ENCODE assay signal across 8 cellular contexts in the genomic region with DNA sequence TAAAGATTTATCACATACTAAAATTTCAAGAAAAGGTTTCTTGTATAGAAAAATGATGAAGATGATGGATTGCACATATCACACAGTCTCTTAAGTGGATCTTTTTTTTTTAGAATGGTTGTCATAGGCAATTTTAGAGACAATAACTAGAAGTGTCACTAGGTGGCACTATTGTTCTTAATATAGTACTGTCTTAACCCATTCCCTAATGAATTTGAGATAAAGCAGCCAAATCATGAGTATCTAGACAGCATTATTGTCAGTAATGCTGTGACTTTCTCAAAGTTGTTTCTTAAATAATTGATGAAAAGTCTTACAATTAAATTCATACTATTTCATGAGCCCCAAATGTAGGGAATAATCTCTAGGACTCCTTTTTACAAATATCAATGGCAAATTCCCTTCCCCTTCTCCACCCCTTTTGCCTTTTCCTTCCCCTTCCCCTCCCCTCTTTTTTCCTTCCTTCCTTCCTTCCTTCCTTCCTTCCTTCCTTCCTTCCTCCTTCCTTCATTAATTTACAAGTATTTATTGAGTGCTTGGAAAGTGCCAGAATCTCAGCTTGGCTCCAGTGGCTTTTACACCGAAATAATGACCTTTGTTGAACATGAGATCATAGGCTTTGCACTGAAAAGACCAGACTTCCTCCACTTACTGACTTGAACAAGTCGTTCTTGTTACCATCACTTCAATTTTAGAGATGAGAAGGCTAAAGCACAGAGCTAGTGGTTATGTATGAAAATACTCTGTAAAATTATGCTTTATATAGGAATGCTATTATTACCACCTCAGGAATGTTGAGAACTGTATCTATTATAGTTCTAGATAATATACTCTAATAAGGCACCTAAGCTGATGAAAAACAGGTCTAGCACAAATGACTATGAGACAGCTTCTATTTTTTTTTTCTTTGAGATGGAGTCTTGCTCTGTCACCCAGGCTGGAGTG. TPM values are rescaled to one million over a fixed set of nuclear protein-coding genes. Genes with fewer than 3 reads are reported as not detected.
DNase-seq lines count a peak whose midpoint lies in the region; ATAC-seq and TF ChIP-seq lines count a peak whose summit lies in the region.

No MANE protein-coding gene starts in this region.

- H2BK5ac ChIP-seq in neuronal stem cell (ENCODE audit: low read length) = no peak overlapping the region

- no peak overlapping the region for H2BK12ac ChIP-seq in neuronal stem cell (ENCODE audit: low read length)

- no peak overlapping the region for H3K27ac ChIP-seq in CD4-positive, CD25-positive, alpha-beta regulatory T cell (ENCODE audit: insufficient read depth, low read length, poor library complexity, severe bottlenecking)
- no peak overlapping the region for H3K27ac ChIP-seq in neuronal stem cell (replicated peaks; ENCODE audit: low read length)
- H3K27ac ChIP-seq in brain microvascular endothelial cell = no peak overlapping the region

- H3K9me3 ChIP-seq in CD4-positive, CD25-positive, alpha-beta regulatory T cell (ENCODE audit: control insufficient read depth in 2 of 2, low read length in 2 of 2) = no peaks in the 10 kb centered on the region
- H3K9me3 ChIP-seq in T-helper 17 cell (ENCODE audit: control insufficient read depth, low read length, poor library complexity, severe bottlenecking) (no peaks in the 10 kb centered on the region), neuronal stem cell (replicated peaks in 1 of 2; ENCODE audit: control insufficient read depth in 2 of 2, insufficient read depth in 1 of 2, low read depth in 1 of 2, low read length in 2 of 2) (peaks cover 0 to 2% of the 10 kb centered on the region in 2 donors)

- peak; percentile 72 to 76 for ATAC-seq in CD4-positive, CD25-positive, alpha-beta regulatory T cell (ENCODE audit: low read depth in 2 of 2)
- ATAC-seq in GM21367 (IDR thresholded peaks at IDR 0.05; ENCODE audit: unreplicated experiment) (peak; percentile 38), T-helper 17 cell (peak; percentile 83)

- no peak overlapping the region for H3K27ac Mint-ChIP-seq in CD4-positive, CD25-positive, alpha-beta regulatory T cell
- no peak overlapping the region for H3K27ac Mint-ChIP-seq in T-helper 17 cell

- H3K27me3 Mint-ChIP-seq in CD4-positive, CD25-positive, alpha-beta regulatory T cell = peaks cover 5% of the 10 kb centered on the region
- H3K27me3 Mint-ChIP-seq in T-helper 17 cell = peaks cover 11% of the 10 kb centered on the region

- no peak overlapping the region for H3K9ac ChIP-seq in neuronal stem cell (ENCODE audit: low read depth, low read length, poor library complexity)

- no peak overlapping the region for H3K14ac ChIP-seq in neuronal stem cell (ENCODE audit: low read length)

- no peak overlapping the region for H3K18ac ChIP-seq in neuronal stem cell (ENCODE audit: low read length)

- H3K4me3 ChIP-seq in CD4-positive, CD25-positive, alpha-beta regulatory T cell (ENCODE audit: low read depth, low read length) = no peak overlapping the region
- H3K4me3 ChIP-seq in neuronal stem cell (ENCODE audit: low read length in 2 of 2) (no peak overlapping the region), brain microvascular endothelial cell (ENCODE audit: low read depth, low read length) (no peak overlapping the region)

- H3K4ac ChIP-seq in neuronal stem cell (ENCODE audit: low read length) = no peak overlapping the region

- peaks cover 20% of the 10 kb centered on the region for H3K36me3 ChIP-seq in CD4-positive, CD25-positive, alpha-beta regulatory T cell (ENCODE audit: control insufficient read depth, insufficient read depth, low read length)
- H3K36me3 ChIP-seq in neuronal stem cell (replicated peaks in 1 of 2; ENCODE audit: control insufficient read depth in 2 of 2, insufficient read depth in 2 of 2, low read length in 2 of 2) (peaks cover 4 to 29% of the 10 kb centered on the region in 2 donors), brain microvascular endothelial cell (replicated peaks) (peaks cover 17% of the 10 kb centered on the region)

- H3K27me3 ChIP-seq in CD4-positive, CD25-positive, alpha-beta regulatory T cell (ENCODE audit: control insufficient read depth, insufficient read depth, low read length) = no peaks in the 10 kb centered on the region
- H3K27me3 ChIP-seq in neuronal stem cell (ENCODE audit: control insufficient read depth in 3 of 3, insufficient read depth in 3 of 3, low read depth in 1 of 3, low read length in 3 of 3) (no peaks in the 10 kb centered on the region), brain microvascular endothelial cell (replicated peaks) (no peaks in the 10 kb centered on the region)

- H3K4me3 Mint-ChIP-seq in CD4-positive, CD25-positive, alpha-beta regulatory T cell = no peak overlapping the region
- H3K4me3 Mint-ChIP-seq in T-helper 17 cell = no peak overlapping the region

- H3K4me1 Mint-ChIP-seq in CD4-positive, CD25-positive, alpha-beta regulatory T cell = peaks cover 0 to 8% (median 4%) of the 10 kb centered on the region in 4 donors
- H3K4me1 Mint-ChIP-seq in T-helper 17 cell = peaks cover 13% of the 10 kb centered on the region

- no peaks in the 10 kb centered on the region for H3K9me3 Mint-ChIP-seq in CD4-positive, CD25-positive, alpha-beta regulatory T cell

- no peaks in the 10 kb centered on the region for H3K79me1 ChIP-seq in neuronal stem cell (ENCODE audit: low read depth, low read length)

- no CpG with 5 or more reads among the region's 2 CpGs for WGBS in neuronal stem cell (ENCODE audit: extremely low coverage in 2 of 2, insufficient read length in 2 of 2, insufficient replicate concordance in 1 of 2), 2 donors

- in situ Hi-C loops in brain microvascular endothelial cell (cut with HindIII; ENCODE audit: low pct_ligation_motif_present, low sequenced_read_pairs) = loop anchor here (25.0 kb wide), 1 partner anchor 381 kb away; no protein-coding TSS in a partner anchor

- no peak overlapping the region for H4K8ac ChIP-seq in neuronal stem cell (ENCODE audit: low read depth, low read length)

- H3K23ac ChIP-seq in neuronal stem cell (ENCODE audit: low read depth, low read length, poor library complexity) = no peak overlapping the region

- no peak overlapping the region for H3K4me2 ChIP-seq in neuronal stem cell (ENCODE audit: insufficient read depth, low read length, poor library complexity, severe bottlenecking)

- H3K4me1 ChIP-seq in CD4-positive, CD25-positive, alpha-beta regulatory T cell (ENCODE audit: control insufficient read depth, insufficient read depth, low read length, poor library complexity, severe bottlenecking) = no peaks in the 10 kb centered on the region
- H3K4me1 ChIP-seq in neuronal stem cell (ENCODE audit: control insufficient read depth in 2 of 2, insufficient read depth in 1 of 2, low read depth in 1 of 2, low read length in 2 of 2) = peaks cover 0 to 5% of the 10 kb centered on the region in 2 donors

- no peak overlapping the region for H2BK120ac ChIP-seq in neuronal stem cell (ENCODE audit: low read depth, low read length)

- no peak for TF ChIP-seq CTCF in brain microvascular endothelial cell (IDR thresholded peaks at IDR 0.05; ENCODE audit: low read depth, low read length, missing control alignments)

- H2AK5ac ChIP-seq in neuronal stem cell (ENCODE audit: low read depth, low read length) = no peak overlapping the region

- H2AFZ ChIP-seq in neuronal stem cell (ENCODE audit: low read length) = peak overlapping the region; percentile 70

- no peak overlapping the region for H2BK15ac ChIP-seq in neuronal stem cell (ENCODE audit: low read length)

- peaks cover 9% of the 10 kb centered on the region for H3K36me3 Mint-ChIP-seq in CD4-positive, CD25-positive, alpha-beta regulatory T cell
- peaks cover 4% of the 10 kb centered on the region for H3K36me3 Mint-ChIP-seq in T-helper 17 cell (ENCODE audit: low read depth)

- no peak overlapping the region for H4K91ac ChIP-seq in neuronal stem cell (ENCODE audit: low read depth, low read length, poor library complexity)

- DNase-seq in CD4-positive, CD25-positive, alpha-beta regulatory T cell = peak in 2 of 3 donors; percentile 75 to 81
- DNase-seq in NCI-H146 (lab: John Stamatoyannopoulos, UW) = peak; percentile 76
- DNase-seq in T-helper 17 cell = no peak
- peak; percentile 79 for DNase-seq in fibroblast of the conjunctiva (ENCODE audit: low read depth)
- peak; percentile 70 for DNase-seq in neuronal stem cell (ENCODE audit: low spot score)
- DNase-seq in activated CD4-positive, alpha-beta T cell treated with anti-CD3 and anti-CD28 coated beads, Interleukin-2, amount 50 U/mL, for 48 hours = no peak
- no peak for DNase-seq in brain microvascular endothelial cell

RNA-seq across cellular contexts. Expression of a gene that starts 19.8 kb away (rescaled TPM):
- total RNA-seq in CD4-positive, CD25-positive, alpha-beta regulatory T cell = 168 TPM
- 1,000 to 10,000 TPM in 2 of 4 donors, 100 to 1,000 TPM in 2; 980 to 1,134 (median 1,024) TPM for polyA plus RNA-seq in CD4-positive, CD25-positive, alpha-beta regulatory T cell
- 100 to 1,000 TPM; 172 to 178 TPM for total RNA-seq in T-helper 17 cell
- 132 TPM for polyA plus RNA-seq in neuronal stem cell (2013, experiment 1 of 2)
- 130 TPM for polyA plus RNA-seq in neuronal stem cell (2013, experiment 2 of 2)

RNA-seq across cellular contexts. Expression of a gene that starts 34.1 kb away (rescaled TPM):
- 382 TPM for total RNA-seq in CD4-positive, CD25-positive, alpha-beta regulatory T cell
- 1,000 to 10,000 TPM; 2,262 to 2,381 (median 2,361) TPM for polyA plus RNA-seq in CD4-positive, CD25-positive, alpha-beta regulatory T cell
- total RNA-seq in T-helper 17 cell = 100 to 1,000 TPM; 480 to 500 TPM
- polyA plus RNA-seq in neuronal stem cell (2013, experiment 1 of 2) = 183 TPM
- 185 TPM for polyA plus RNA-seq in neuronal stem cell (2013, experiment 2 of 2)

Comparison
In these comparisons a context has a peak if more than half of its experiments do, and no peak if none do; other contexts are left out.
1. DNase-seq: peak in CD4-positive, CD25-positive, alpha-beta regulatory T cell (2 of 3), NCI-H146 (single experiment), fibroblast of the conjunctiva (single experiment) and neuronal stem cell (single experiment); none in T-helper 17 cell (0 of 3), activated CD4-positive, alpha-beta T cell treated with anti-CD3 and anti-CD28 coated beads, Interleukin-2, amount 50 U/mL, for 48 hours (0 of 2) and brain microvascular endothelial cell (single experiment).
2. Peak in every context shown above with its lines, with median percentiles within 50 percentile points of each other: ATAC-seq.